Comparison of ENCODE assay signal across 20 cellular contexts in genomic region chr15:78691167-78691872, GRCh38. TPM values are rescaled to one million over a fixed set of nuclear protein-coding genes. Genes with fewer than 3 reads are reported as not detected.
"Had no signal": no experiment of that assay in that cellular context is flagged by ENCODE, and none has a peak within 500 bp of the region (broad histone marks: within the 10 kb centered on the region; RNA-seq: fewer than 3 reads in every experiment).

No MANE protein-coding gene starts in this region.

- DNase-seq: activated CD8-positive, alpha-beta T cell treated with anti-CD3 and anti-CD28 coated beads for 36 hours; activated T-cell treated with anti-CD3 and anti-CD28 coated beads for 4 hours; body of pancreas; glutamatergic neuron; left cardiac atrium; occipital lobe; stimulated activated CD4-positive, alpha-beta T cell treated with anti-CD3 and anti-CD28 coated beads, Interleukin-4, amount 100 ng/mL, for 24 hours; stimulated activated naive CD8-positive, alpha-beta T cell treated with anti-CD3 and anti-CD28 coated beads, Interleukin-15, amount 100 ng/mL, for 72 hours; T1000 had no signal

- H3K27me3 Mint-ChIP-seq: activated CD8-positive, alpha-beta T cell treated with anti-CD3 and anti-CD28 coated beads for 36 hours; dendritic cell treated with granulocyte-macrophage colony-stimulating factor and Interleukin-4, amounts not matched to agents 40 ng/mL and 50 ng/mL, for 4 days; stimulated activated naive CD8-positive, alpha-beta T cell treated with anti-CD3 and anti-CD28 coated beads, Interleukin-15, amount 100 ng/mL, for 72 hours had no signal

- H3K27ac Mint-ChIP-seq: activated CD8-positive, alpha-beta T cell treated with anti-CD3 and anti-CD28 coated beads for 36 hours; activated naive CD4-positive, alpha-beta T cell treated with anti-CD3 and anti-CD28 coated beads, Interleukin-2, amount 50 U/mL, for 24 hours; activated T-helper 2 cell treated with anti-CD3 and anti-CD28 coated beads, Interferon-gamma antibody, Interleukin-2, Interleukin-4, amounts not matched to agents 10 μg/mL and 5 μg/mL and 100 μg/mL, durations not matched to agents 14 hours and 24 hours and 36 hours; dendritic cell treated with granulocyte-macrophage colony-stimulating factor and Interleukin-4, amounts not matched to agents 40 ng/mL and 50 ng/mL, for 4 days; natural killer cell treated with Interleukin-12 subunit alpha and Interleukin-12 subunit beta and Interleukin-15 and Interleukin-18, amount 100 ng/mL, for 72 hours; stimulated activated naive CD8-positive, alpha-beta T cell treated with anti-CD3 and anti-CD28 coated beads, Interleukin-15, amount 100 ng/mL, for 72 hours had no signal

- H3K4me1 Mint-ChIP-seq: activated naive CD4-positive, alpha-beta T cell treated with anti-CD3 and anti-CD28 coated beads, Interleukin-2, amount 50 U/mL, for 24 hours; central memory CD8-positive, alpha-beta T cell; stimulated activated naive CD8-positive, alpha-beta T cell treated with anti-CD3 and anti-CD28 coated beads, Interleukin-15, amount 100 ng/mL, for 72 hours had no signal

- H3K36me3 ChIP-seq: esophagus muscularis mucosa had no signal

- H3K36me3 Mint-ChIP-seq: activated naive CD4-positive, alpha-beta T cell treated with anti-CD3 and anti-CD28 coated beads, Interleukin-2, amount 50 U/mL, for 24 hours; natural killer cell treated with Interleukin-12 subunit alpha and Interleukin-12 subunit beta and Interleukin-15 and Interleukin-18, amount 100 ng/mL, for 72 hours had no signal

- H3K9me3 Mint-ChIP-seq: activated CD8-positive, alpha-beta T cell treated with anti-CD3 and anti-CD28 coated beads for 36 hours; activated naive CD4-positive, alpha-beta T cell treated with anti-CD3 and anti-CD28 coated beads, Interleukin-2, amount 50 U/mL, for 24 hours; activated T-helper 2 cell treated with anti-CD3 and anti-CD28 coated beads, Interferon-gamma antibody, Interleukin-2, Interleukin-4, amounts not matched to agents 10 μg/mL and 5 μg/mL and 100 μg/mL, durations not matched to agents 14 hours and 24 hours and 36 hours; central memory CD8-positive, alpha-beta T cell; dendritic cell treated with granulocyte-macrophage colony-stimulating factor and Interleukin-4, amounts not matched to agents 40 ng/mL and 50 ng/mL, for 4 days; natural killer cell treated with Interleukin-12 subunit alpha and Interleukin-12 subunit beta and Interleukin-15 and Interleukin-18, amount 100 ng/mL, for 72 hours; stimulated activated naive CD8-positive, alpha-beta T cell treated with anti-CD3 and anti-CD28 coated beads, Interleukin-15, amount 100 ng/mL, for 72 hours had no signal

- H3K4me3 ChIP-seq: body of pancreas, esophagus muscularis mucosa, lung had no signal

- H3K4me1 ChIP-seq: esophagus muscularis mucosa had no signal

- H3K4me3 Mint-ChIP-seq: activated CD8-positive, alpha-beta T cell treated with anti-CD3 and anti-CD28 coated beads for 36 hours; activated naive CD4-positive, alpha-beta T cell treated with anti-CD3 and anti-CD28 coated beads, Interleukin-2, amount 50 U/mL, for 24 hours; central memory CD8-positive, alpha-beta T cell; dendritic cell treated with granulocyte-macrophage colony-stimulating factor and Interleukin-4, amounts not matched to agents 40 ng/mL and 50 ng/mL, for 4 days; natural killer cell treated with Interleukin-12 subunit alpha and Interleukin-12 subunit beta and Interleukin-15 and Interleukin-18, amount 100 ng/mL, for 72 hours; stimulated activated naive CD8-positive, alpha-beta T cell treated with anti-CD3 and anti-CD28 coated beads, Interleukin-15, amount 100 ng/mL, for 72 hours had no signal

- H3K27ac ChIP-seq: body of pancreas, esophagus muscularis mucosa, VCaP had no signal

- H3K27me3 ChIP-seq: body of pancreas had no signal

- ATAC-seq: activated CD8-positive, alpha-beta T cell treated with anti-CD3 and anti-CD28 coated beads for 36 hours; body of pancreas; left cardiac atrium; natural killer cell treated with Interleukin-12 subunit alpha and Interleukin-12 subunit beta and Interleukin-15 and Interleukin-18, amount 100 ng/mL, for 72 hours; stimulated activated naive CD8-positive, alpha-beta T cell treated with anti-CD3 and anti-CD28 coated beads, Interleukin-15, amount 100 ng/mL, for 72 hours had no signal

- H3K9me3 ChIP-seq: body of pancreas, esophagus muscularis mucosa had no signal

RNA-seq across cellular contexts. Expression of gene CHRNB4, which starts 50.3 kb away (rescaled TPM):
- total RNA-seq: activated CD8-positive, alpha-beta T cell treated with anti-CD3 and anti-CD28 coated beads for 36 hours; activated T-helper 2 cell treated with anti-CD3 and anti-CD28 coated beads, Interferon-gamma antibody, Interleukin-2, Interleukin-4, amounts not matched to agents 10 μg/mL and 5 μg/mL and 100 μg/mL, durations not matched to agents 14 hours and 24 hours and 36 hours; body of pancreas; fibroblast of villous mesenchyme; lung; mucosa of gallbladder; natural killer cell treated with Interleukin-12 subunit alpha and Interleukin-12 subunit beta and Interleukin-15 and Interleukin-18, amount 100 ng/mL, for 72 hours; pulmonary artery endothelial cell had no signal
